ENCODE assay signal across 24 cellular contexts in genomic region chr15:49110158-49110944, GRCh38. TPM values are rescaled to one million over a fixed set of nuclear protein-coding genes. Genes with fewer than 3 reads are reported as not detected.
DNase-seq lines count a peak whose midpoint lies in the region; ATAC-seq and TF ChIP-seq lines count a peak whose summit lies in the region.
"Had no signal": no experiment of that assay in that cellular context is flagged by ENCODE, and none has a peak within 500 bp of the region (broad histone marks: within the 10 kb centered on the region; RNA-seq: fewer than 3 reads in every experiment).

No MANE protein-coding gene starts in this region.

- H3K27ac ChIP-seq in right atrium auricular region (no peak overlapping the region), RWPE2 (ENCODE audit: poor library complexity, severe bottlenecking) (no peak overlapping the region), neuronal stem cell (replicated peaks; ENCODE audit: low read length) (no peak overlapping the region), esophagus muscularis mucosa (replicated peaks in 1 of 4) (no peak overlapping the region), SJCRH30 (no peak overlapping the region)
- H3K27ac ChIP-seq: 22Rv1; BLaER1 treated with 17β-estradiol and CSF1 and Interleukin-3, amounts not matched to agents 10 nM and 100 nM; SK-N-MC had no signal

- intact Hi-C loops in Right ventricle myocardium inferior (cut with DNase I) (no loop called here), esophagus muscularis mucosa (cut with DNase I) (no loop called here)

- WGBS in neuronal stem cell (ENCODE audit: extremely low coverage in 2 of 2, insufficient read length in 2 of 2, insufficient replicate concordance in 1 of 2), 2 donors = no CpG with 5 or more reads among the region's 2 CpGs
- 79% methylated on average over 2 of the region's 2 CpGs for WGBS in esophagus muscularis mucosa

- H3K4me1 ChIP-seq in right atrium auricular region (no peaks in the 10 kb centered on the region), RWPE2 (ENCODE audit: insufficient read depth, poor library complexity, severe bottlenecking) (no peaks in the 10 kb centered on the region), neuronal stem cell (ENCODE audit: control insufficient read depth in 2 of 2, insufficient read depth in 1 of 2, low read depth in 1 of 2, low read length in 2 of 2) (peaks cover 0 to 5% of the 10 kb centered on the region in 2 donors), esophagus muscularis mucosa (no peaks in the 10 kb centered on the region), SJCRH30 (no peaks in the 10 kb centered on the region)
- H3K4me1 ChIP-seq: HAP-1 had no signal

- TF ChIP-seq CTCF in right atrium auricular region (IDR thresholded peaks at IDR 0.05) (no peak), RWPE2 (IDR thresholded peaks at IDR 0.05; ENCODE audit: poor library complexity, severe bottlenecking) (no peak), esophagus muscularis mucosa (IDR thresholded peaks at IDR 0.05) (no peak)

- no peak overlapping the region for H2BK15ac ChIP-seq in neuronal stem cell (ENCODE audit: low read length)

- TF ChIP-seq POLR2A in esophagus muscularis mucosa (IDR thresholded peaks at IDR 0.05; ENCODE audit: low read depth) = no peak

- peaks cover 1% of the 10 kb centered on the region for H3K79me1 ChIP-seq in neuronal stem cell (ENCODE audit: low read depth, low read length)

- H3K23ac ChIP-seq in neuronal stem cell (ENCODE audit: low read depth, low read length, poor library complexity) = no peak overlapping the region

- H2BK120ac ChIP-seq in neuronal stem cell (ENCODE audit: low read depth, low read length) = no peak overlapping the region

- no peak overlapping the region for H3K4me2 ChIP-seq in neuronal stem cell (ENCODE audit: insufficient read depth, low read length, poor library complexity, severe bottlenecking)
- H3K4me2 ChIP-seq: BLaER1 treated with 17β-estradiol and CSF1 and Interleukin-3, amounts not matched to agents 10 nM and 100 nM had no signal

- H3K14ac ChIP-seq in neuronal stem cell (ENCODE audit: low read length) = no peak overlapping the region

- no peak overlapping the region for H3K4ac ChIP-seq in neuronal stem cell (ENCODE audit: low read length)

- H4K8ac ChIP-seq in neuronal stem cell (ENCODE audit: low read depth, low read length) = no peak overlapping the region

- H2AK5ac ChIP-seq in neuronal stem cell (ENCODE audit: low read depth, low read length) = no peak overlapping the region

- H3K4me3 ChIP-seq in right atrium auricular region (no peak overlapping the region), RWPE2 (ENCODE audit: severe bottlenecking) (no peak overlapping the region), neuronal stem cell (ENCODE audit: low read length in 2 of 2) (peak overlapping the region in 1 of 2 donors; percentile 22), esophagus muscularis mucosa (no peak overlapping the region), MG63 (no peak overlapping the region), SJCRH30 (no peak overlapping the region)
- H3K4me3 ChIP-seq: BLaER1 treated with 17β-estradiol and CSF1 and Interleukin-3, amounts not matched to agents 10 nM and 100 nM; HAP-1; SK-N-MC had no signal

- H2BK12ac ChIP-seq in neuronal stem cell (ENCODE audit: low read length) = no peak overlapping the region

- no peak for TF ChIP-seq EP300 in esophagus muscularis mucosa (IDR thresholded peaks at IDR 0.05)

- H3K18ac ChIP-seq in neuronal stem cell (ENCODE audit: low read length) = no peak overlapping the region

- peaks cover 0 to 12% of the 10 kb centered on the region in 2 donors for H3K9me3 ChIP-seq in right atrium auricular region
- H3K9me3 ChIP-seq in RWPE2 (ENCODE audit: severe bottlenecking) = peaks cover 2% of the 10 kb centered on the region
- peaks cover 7 to 18% of the 10 kb centered on the region in 2 donors for H3K9me3 ChIP-seq in neuronal stem cell (replicated peaks in 1 of 2; ENCODE audit: control insufficient read depth in 2 of 2, insufficient read depth in 1 of 2, low read depth in 1 of 2, low read length in 2 of 2)
- H3K9me3 ChIP-seq in esophagus muscularis mucosa = peaks cover 0 to 5% (median 0%) of the 10 kb centered on the region in 4 donors
- peaks cover 10% of the 10 kb centered on the region for H3K9me3 ChIP-seq in MG63
- no peaks in the 10 kb centered on the region for H3K9me3 ChIP-seq in SJCRH30 (replicated peaks)
- H3K9me3 ChIP-seq: HAP-1 had no signal

- H3K27me3 ChIP-seq in right atrium auricular region = no peaks in the 10 kb centered on the region
- H3K27me3 ChIP-seq in RWPE2 (ENCODE audit: insufficient read depth, poor library complexity, severe bottlenecking) = no peaks in the 10 kb centered on the region
- H3K27me3 ChIP-seq in neuronal stem cell (ENCODE audit: control insufficient read depth in 3 of 3, insufficient read depth in 3 of 3, low read depth in 1 of 3, low read length in 3 of 3) = no peaks in the 10 kb centered on the region
- H3K27me3 ChIP-seq in esophagus muscularis mucosa = no peaks in the 10 kb centered on the region
- no peaks in the 10 kb centered on the region for H3K27me3 ChIP-seq in MG63
- H3K27me3 ChIP-seq in SJCRH30 = no peaks in the 10 kb centered on the region
- H3K27me3 ChIP-seq: BLaER1 treated with 17β-estradiol and CSF1 and Interleukin-3, amounts not matched to agents 10 nM and 100 nM had no signal

- H3K36me3 ChIP-seq in right atrium auricular region (peaks cover 11% of the 10 kb centered on the region), RWPE2 (ENCODE audit: low read depth) (peaks cover 43% of the 10 kb centered on the region), neuronal stem cell (replicated peaks in 1 of 2; ENCODE audit: control insufficient read depth in 2 of 2, insufficient read depth in 2 of 2, low read length in 2 of 2) (peaks cover 4 to 25% of the 10 kb centered on the region in 2 donors), esophagus muscularis mucosa (peaks cover 0 to 39% (median 19%) of the 10 kb centered on the region in 4 donors), MG63 (peaks cover 55% of the 10 kb centered on the region), SJCRH30 (peaks cover 9% of the 10 kb centered on the region)

- H4K91ac ChIP-seq in neuronal stem cell (ENCODE audit: low read depth, low read length, poor library complexity) = no peak overlapping the region

- H3K9ac ChIP-seq in neuronal stem cell (ENCODE audit: low read depth, low read length, poor library complexity) = no peak overlapping the region
- H3K9ac ChIP-seq: BLaER1 treated with 17β-estradiol and CSF1 and Interleukin-3, amounts not matched to agents 10 nM and 100 nM had no signal

- H2AFZ ChIP-seq in neuronal stem cell (ENCODE audit: low read length) = no peak overlapping the region

- peak overlapping the region; percentile 62 for H2BK5ac ChIP-seq in neuronal stem cell (ENCODE audit: low read length)

- ATAC-seq in Right ventricle myocardium inferior (peak; percentile 10), RWPE2 (ENCODE audit: low read depth) (0 out of 3 replicates have a peak, but pooled peaks have one; percentile 29)
- ATAC-seq: CD8-positive, alpha-beta T cell had no signal

- DNase-seq in Right ventricle myocardium inferior (ENCODE audit: missing footprints) (no peak), right atrium auricular region (ENCODE audit: low spot score) (no peak), RWPE2 (ENCODE audit: low spot score) (no peak), iPS DF 19.7 (ENCODE audit: low read depth, low spot score) (peak; percentile 59), neuronal stem cell (ENCODE audit: low spot score) (no peak), esophagus muscularis mucosa (ENCODE audit: extremely low spot score) (no peak), MG63 (no peak), SJCRH30 (no peak)
- DNase-seq: ACHN; CD8-positive, alpha-beta T cell; DND-41; Karpas-422; NCI-H1417; NCI-H1694 treated with DMSO at 0.1 percent for 48 hours; NCI-H2081 treated with DMSO at 0.1 percent for 48 hours; NCI-H2171 treated with DMSO at 0.1 percent for 48 hours; NCI-H446; NCI-H526; OCI-M1; SHP77 had no signal

RNA-seq across cellular contexts. Expression of gene COPS2, which starts 45.0 kb away (rescaled TPM):
- total RNA-seq in Right ventricle myocardium inferior (77.0 TPM), right atrium auricular region (10 to 100 TPM; 34.4 to 38.2 TPM), esophagus muscularis mucosa (10 to 100 TPM; 55.2 to 69.4 (median 65.5) TPM)
- 78.2 TPM for polyA plus RNA-seq in neuronal stem cell (2013, experiment 1 of 2)
- polyA plus RNA-seq in neuronal stem cell (2013, experiment 2 of 2) = 78.6 TPM
- total RNA-seq in MG63 (2014; rRNA removed; shearing (Covaris generic); ENCODE audit: low replicate concordance) = 184 and 401 TPM in 2 replicates
- 85.8 and 103 TPM in 2 replicates for total RNA-seq in SJCRH30 (2014; rRNA removed; shearing (Covaris generic))

RNA-seq across cellular contexts. Expression of gene GALK2, which starts 59.7 kb away (rescaled TPM):
- total RNA-seq in Right ventricle myocardium inferior (36.5 TPM), right atrium auricular region (10 to 100 TPM; 24.5 to 26.0 TPM), esophagus muscularis mucosa (10 to 100 TPM; 34.5 to 50.3 (median 41.5) TPM)
- 11.9 TPM for polyA plus RNA-seq in neuronal stem cell (2013, experiment 1 of 2)
- polyA plus RNA-seq in neuronal stem cell (2013, experiment 2 of 2) = 11.3 TPM
- 25.0 and 110 TPM in 2 replicates for total RNA-seq in MG63 (2014; rRNA removed; shearing (Covaris generic); ENCODE audit: low replicate concordance)
- total RNA-seq in SJCRH30 (2014; rRNA removed; shearing (Covaris generic)) = 17.9 and 19.1 TPM in 2 replicates
